26 cellular contexts compared by ENCODE assay signal in genomic region chr5:112407666-112408065, GRCh38.
"Had no signal": no experiment of that assay in that cellular context is flagged by ENCODE, and none has a peak within 500 bp of the region (broad histone marks: within the 10 kb centered on the region; RNA-seq: fewer than 3 reads in every experiment).

No MANE protein-coding gene starts in this region.

- H3K4me3 ChIP-seq: gastrocnemius medialis, lower lobe of right lung, prostate gland, right atrium auricular region, smooth muscle cell, stomach, tibial artery, upper lobe of left lung, uterus had no signal

- H3K36me3 ChIP-seq: gastrocnemius medialis, lower lobe of right lung, prostate gland, right atrium auricular region, stomach, tibial artery, upper lobe of left lung, uterus had no signal

- H3K27ac ChIP-seq: epithelial cell of prostate, gastrocnemius medialis, prostate gland, tibial artery, uterus had no signal

- H3K4me1 ChIP-seq: prostate gland, uterus had no signal

- H3K27me3 ChIP-seq: gastrocnemius medialis, right atrium auricular region, stomach, tibial artery, upper lobe of left lung, uterus had no signal

- H3K9me3 ChIP-seq: gastrocnemius medialis, lower lobe of right lung, prostate gland, right atrium auricular region, stomach, tibial artery, upper lobe of left lung, uterus had no signal

- H3K4me2 ChIP-seq: smooth muscle cell had no signal

- FAIRE-seq: islet of Langerhans had no signal

- DNase-seq: cerebellar nuclear complex; cortex of kidney; effector memory CD8-positive, alpha-beta T cell; foreskin fibroblast; gastrocnemius medialis; head of caudate nucleus; left cardiac atrium; left ventricle myocardium superior; lower lobe of right lung; naive thymus-derived CD4-positive, alpha-beta T cell; stimulated activated CD4-positive, alpha-beta T cell treated with anti-CD3 and anti-CD28 coated beads, Interleukin-12 subunit alpha, Interleukin-12 subunit beta, amount 100 ng/mL, for 4 hours; stimulated activated CD4-positive, alpha-beta T cell treated with anti-CD3 and anti-CD28 coated beads, Interleukin-1b, Interleukin-23, amount 100 ng/mL, for 48 hours; stimulated activated CD4-positive, alpha-beta T cell treated with anti-CD3 and anti-CD28 coated beads, Interleukin-4, amount 100 ng/mL, for 1 hour; stimulated activated CD8-positive, alpha-beta memory T cell treated with anti-CD3 and anti-CD28 coated beads, Interleukin-4, amount 100 ng/mL, for 48 hours; stimulated activated naive CD4-positive, alpha-beta T cell; stomach; tibial artery; upper lobe of left lung; uterus had no signal

- ATAC-seq: effector memory CD8-positive, alpha-beta T cell; esophagus mucosa; gastrocnemius medialis; left cardiac atrium; naive thymus-derived CD4-positive, alpha-beta T cell; sciatic nerve had no signal
